In the genomic region with DNA sequence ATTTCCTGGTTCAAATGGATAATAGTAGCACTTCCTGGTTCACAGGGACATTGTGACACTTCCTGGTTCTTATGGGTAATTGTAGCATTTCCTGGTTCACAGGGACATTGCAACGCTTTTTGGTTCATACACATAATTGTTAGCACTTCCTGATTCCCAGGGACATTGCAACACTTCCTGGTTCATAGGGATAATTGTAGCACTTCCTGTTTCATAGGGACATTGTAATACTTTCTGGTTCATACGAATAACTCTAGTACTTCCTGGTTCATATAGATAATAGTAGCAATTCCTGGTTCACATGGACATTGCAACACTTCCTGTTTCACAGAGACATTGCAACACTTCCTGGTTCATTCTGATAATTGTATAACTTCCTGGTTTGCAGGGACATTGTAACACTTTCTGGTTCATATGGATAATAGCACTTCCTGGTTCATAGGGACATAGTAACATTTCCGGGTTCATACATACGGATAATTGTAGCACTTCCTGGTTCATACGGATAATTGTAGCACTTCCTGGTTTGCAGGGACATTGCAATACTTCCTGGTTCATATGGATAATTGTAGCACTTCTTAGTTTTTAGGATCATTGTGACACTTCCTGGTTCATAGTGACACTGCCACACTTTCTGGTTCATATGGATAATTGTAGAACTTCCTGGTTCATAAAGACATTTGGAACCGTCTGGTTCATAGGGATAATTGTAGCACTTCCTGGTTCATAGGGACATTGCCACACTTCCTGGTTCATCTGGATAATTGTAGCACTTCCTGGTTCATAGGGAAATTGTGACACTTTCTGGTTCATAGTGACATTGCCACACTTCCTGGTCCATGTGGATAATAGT, we compare ENCODE assay signal across 3 cellular contexts.
TF ChIP-seq lines count a peak whose summit lies in the region.

No MANE protein-coding gene starts in this region.

TF ChIP-seq in SK-N-SH, 30 proteins besides CTCF, POLR2A, EP300 and RAD21 (continued from another document):
- TF ChIP-seq SIN3A (IDR thresholded peaks at IDR 0.05; ENCODE audit: borderline replicate concordance, low read depth, low read length) (no peak), FOXM1 (IDR thresholded peaks at IDR 0.05; ENCODE audit: low read depth) (no peak)

TF ChIP-seq in SK-N-SH treated with all-trans-retinoic acid at 6 μM for 48 hours, 23 proteins besides CTCF, POLR2A, EP300 and RAD21:
- TF ChIP-seq, protein P1, sequence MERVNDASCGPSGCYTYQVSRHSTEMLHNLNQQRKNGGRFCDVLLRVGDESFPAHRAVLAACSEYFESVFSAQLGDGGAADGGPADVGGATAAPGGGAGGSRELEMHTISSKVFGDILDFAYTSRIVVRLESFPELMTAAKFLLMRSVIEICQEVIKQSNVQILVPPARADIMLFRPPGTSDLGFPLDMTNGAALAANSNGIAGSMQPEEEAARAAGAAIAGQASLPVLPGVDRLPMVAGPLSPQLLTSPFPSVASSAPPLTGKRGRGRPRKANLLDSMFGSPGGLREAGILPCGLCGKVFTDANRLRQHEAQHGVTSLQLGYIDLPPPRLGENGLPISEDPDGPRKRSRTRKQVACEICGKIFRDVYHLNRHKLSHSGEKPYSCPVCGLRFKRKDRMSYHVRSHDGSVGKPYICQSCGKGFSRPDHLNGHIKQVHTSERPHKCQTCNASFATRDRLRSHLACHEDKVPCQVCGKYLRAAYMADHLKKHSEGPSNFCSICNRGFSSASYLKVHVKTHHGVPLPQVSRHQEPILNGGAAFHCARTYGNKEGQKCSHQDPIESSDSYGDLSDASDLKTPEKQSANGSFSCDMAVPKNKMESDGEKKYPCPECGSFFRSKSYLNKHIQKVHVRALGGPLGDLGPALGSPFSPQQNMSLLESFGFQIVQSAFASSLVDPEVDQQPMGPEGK (CRISPR knock-in tag; IDR thresholded peaks at IDR 0.05; ENCODE audit: borderline replicate concordance): no peak
- no peak for TF ChIP-seq ZNF8 (CRISPR knock-in tag; IDR thresholded peaks at IDR 0.05)
- no peak for TF ChIP-seq BACH2 (CRISPR knock-in tag; IDR thresholded peaks at IDR 0.05; ENCODE audit: borderline replicate concordance)
- no peak for TF ChIP-seq ZFP30 (CRISPR knock-in tag; IDR thresholded peaks at IDR 0.05)
- TF ChIP-seq ZNF565 (CRISPR knock-in tag; conservative IDR thresholded peaks at IDR 0.05; ENCODE audit: low read depth): no peak
- TF ChIP-seq TCF4 (CRISPR knock-in tag; IDR thresholded peaks at IDR 0.05; ENCODE audit: borderline replicate concordance): no peak
- TF ChIP-seq ZNF70 (CRISPR knock-in tag; IDR thresholded peaks at IDR 0.05): no peak
- no peak for TF ChIP-seq RARB (CRISPR knock-in tag; IDR thresholded peaks at IDR 0.05)
TF ChIP-seq in SK-N-SH treated with all-trans-retinoic acid at 6 μM for 48 hours: peak in this region for 0.

TF ChIP-seq in K562, 482 proteins besides CTCF, POLR2A, EP300 and RAD21 (continued from another document and continues in another):
- TF ChIP-seq, protein P2, sequence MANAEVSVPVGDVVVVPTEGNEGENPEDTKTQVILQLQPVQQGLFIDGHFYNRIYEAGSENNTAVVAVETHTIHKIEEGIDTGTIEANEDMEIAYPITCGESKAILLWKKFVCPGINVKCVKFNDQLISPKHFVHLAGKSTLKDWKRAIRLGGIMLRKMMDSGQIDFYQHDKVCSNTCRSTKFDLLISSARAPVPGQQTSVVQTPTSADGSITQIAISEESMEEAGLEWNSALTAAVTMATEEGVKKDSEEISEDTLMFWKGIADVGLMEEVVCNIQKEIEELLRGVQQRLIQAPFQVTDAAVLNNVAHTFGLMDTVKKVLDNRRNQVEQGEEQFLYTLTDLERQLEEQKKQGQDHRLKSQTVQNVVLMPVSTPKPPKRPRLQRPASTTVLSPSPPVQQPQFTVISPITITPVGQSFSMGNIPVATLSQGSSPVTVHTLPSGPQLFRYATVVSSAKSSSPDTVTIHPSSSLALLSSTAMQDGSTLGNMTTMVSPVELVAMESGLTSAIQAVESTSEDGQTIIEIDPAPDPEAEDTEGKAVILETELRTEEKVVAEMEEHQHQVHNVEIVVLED (CRISPR knock-in tag; IDR thresholded peaks at IDR 0.05): peak; percentile 28; the same call in 1 of the 2 replicates
- no peak for TF ChIP-seq ZBTB1 (CRISPR knock-in tag; IDR thresholded peaks at IDR 0.05; ENCODE audit: borderline replicate concordance, low read depth)
- TF ChIP-seq, protein P3, sequence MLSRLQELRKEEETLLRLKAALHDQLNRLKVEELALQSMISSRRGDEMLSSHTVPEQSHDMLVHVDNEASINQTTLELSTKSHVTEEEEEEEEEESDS (CRISPR knock-in tag; IDR thresholded peaks at IDR 0.05): no peak
- TF ChIP-seq KAT7 (CRISPR knock-in tag; IDR thresholded peaks at IDR 0.05; ENCODE audit: borderline replicate concordance): no peak
- TF ChIP-seq, protein P4, sequence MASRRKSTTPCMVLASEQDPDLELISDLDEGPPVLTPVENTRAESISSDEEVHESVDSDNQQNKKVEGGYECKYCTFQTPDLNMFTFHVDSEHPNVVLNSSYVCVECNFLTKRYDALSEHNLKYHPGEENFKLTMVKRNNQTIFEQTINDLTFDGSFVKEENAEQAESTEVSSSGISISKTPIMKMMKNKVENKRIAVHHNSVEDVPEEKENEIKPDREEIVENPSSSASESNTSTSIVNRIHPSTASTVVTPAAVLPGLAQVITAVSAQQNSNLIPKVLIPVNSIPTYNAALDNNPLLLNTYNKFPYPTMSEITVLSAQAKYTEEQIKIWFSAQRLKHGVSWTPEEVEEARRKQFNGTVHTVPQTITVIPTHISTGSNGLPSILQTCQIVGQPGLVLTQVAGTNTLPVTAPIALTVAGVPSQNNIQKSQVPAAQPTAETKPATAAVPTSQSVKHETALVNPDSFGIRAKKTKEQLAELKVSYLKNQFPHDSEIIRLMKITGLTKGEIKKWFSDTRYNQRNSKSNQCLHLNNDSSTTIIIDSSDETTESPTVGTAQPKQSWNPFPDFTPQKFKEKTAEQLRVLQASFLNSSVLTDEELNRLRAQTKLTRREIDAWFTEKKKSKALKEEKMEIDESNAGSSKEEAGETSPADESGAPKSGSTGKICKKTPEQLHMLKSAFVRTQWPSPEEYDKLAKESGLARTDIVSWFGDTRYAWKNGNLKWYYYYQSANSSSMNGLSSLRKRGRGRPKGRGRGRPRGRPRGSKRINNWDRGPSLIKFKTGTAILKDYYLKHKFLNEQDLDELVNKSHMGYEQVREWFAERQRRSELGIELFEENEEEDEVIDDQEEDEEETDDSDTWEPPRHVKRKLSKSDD (conservative IDR thresholded peaks at IDR 0.05; ENCODE audit: low read length): no peak
- no peak for TF ChIP-seq MTA1 (IDR thresholded peaks at IDR 0.05; ENCODE audit: borderline replicate concordance)
- TF ChIP-seq ZZZ3 (IDR thresholded peaks at IDR 0.05): no peak
- TF ChIP-seq, protein P5, sequence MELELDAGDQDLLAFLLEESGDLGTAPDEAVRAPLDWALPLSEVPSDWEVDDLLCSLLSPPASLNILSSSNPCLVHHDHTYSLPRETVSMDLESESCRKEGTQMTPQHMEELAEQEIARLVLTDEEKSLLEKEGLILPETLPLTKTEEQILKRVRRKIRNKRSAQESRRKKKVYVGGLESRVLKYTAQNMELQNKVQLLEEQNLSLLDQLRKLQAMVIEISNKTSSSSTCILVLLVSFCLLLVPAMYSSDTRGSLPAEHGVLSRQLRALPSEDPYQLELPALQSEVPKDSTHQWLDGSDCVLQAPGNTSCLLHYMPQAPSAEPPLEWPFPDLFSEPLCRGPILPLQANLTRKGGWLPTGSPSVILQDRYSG (tag; conservative IDR thresholded peaks at IDR 0.05; ENCODE audit: low read depth): 0 out of 2 replicates have a peak, but pooled peaks have one; percentile 19
- peak; percentile 14 for TF ChIP-seq CREM (IDR thresholded peaks at IDR 0.05; ENCODE audit: low read depth)
- no peak for TF ChIP-seq CTBP1 (IDR thresholded peaks at IDR 0.05; ENCODE audit: borderline replicate concordance)
- no peak for TF ChIP-seq CREBBP (IDR thresholded peaks at IDR 0.05; ENCODE audit: low read depth, low read length)
- TF ChIP-seq SAP30 (IDR thresholded peaks at IDR 0.05; ENCODE audit: borderline replicate concordance, insufficient read depth, low read depth, low read length, poor library complexity, severe bottlenecking): no peak
- no peak for TF ChIP-seq ZNF316 (IDR thresholded peaks at IDR 0.05)
- TF ChIP-seq, protein P6, sequence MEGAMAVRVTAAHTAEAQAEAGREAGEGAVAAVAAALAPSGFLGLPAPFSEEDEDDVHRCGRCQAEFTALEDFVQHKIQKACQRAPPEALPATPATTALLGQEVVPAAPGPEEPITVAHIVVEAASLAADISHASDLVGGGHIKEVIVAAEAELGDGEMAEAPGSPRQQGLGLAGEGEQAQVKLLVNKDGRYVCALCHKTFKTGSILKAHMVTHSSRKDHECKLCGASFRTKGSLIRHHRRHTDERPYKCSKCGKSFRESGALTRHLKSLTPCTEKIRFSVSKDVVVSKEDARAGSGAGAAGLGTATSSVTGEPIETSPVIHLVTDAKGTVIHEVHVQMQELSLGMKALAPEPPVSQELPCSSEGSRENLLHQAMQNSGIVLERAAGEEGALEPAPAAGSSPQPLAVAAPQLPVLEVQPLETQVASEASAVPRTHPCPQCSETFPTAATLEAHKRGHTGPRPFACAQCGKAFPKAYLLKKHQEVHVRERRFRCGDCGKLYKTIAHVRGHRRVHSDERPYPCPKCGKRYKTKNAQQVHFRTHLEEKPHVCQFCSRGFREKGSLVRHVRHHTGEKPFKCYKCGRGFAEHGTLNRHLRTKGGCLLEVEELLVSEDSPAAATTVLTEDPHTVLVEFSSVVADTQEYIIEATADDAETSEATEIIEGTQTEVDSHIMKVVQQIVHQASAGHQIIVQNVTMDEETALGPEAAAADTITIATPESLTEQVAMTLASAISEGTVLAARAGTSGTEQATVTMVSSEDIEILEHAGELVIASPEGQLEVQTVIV (CRISPR knock-in tag; IDR thresholded peaks at IDR 0.05; ENCODE audit: borderline replicate concordance): no peak
- TF ChIP-seq, protein P7, sequence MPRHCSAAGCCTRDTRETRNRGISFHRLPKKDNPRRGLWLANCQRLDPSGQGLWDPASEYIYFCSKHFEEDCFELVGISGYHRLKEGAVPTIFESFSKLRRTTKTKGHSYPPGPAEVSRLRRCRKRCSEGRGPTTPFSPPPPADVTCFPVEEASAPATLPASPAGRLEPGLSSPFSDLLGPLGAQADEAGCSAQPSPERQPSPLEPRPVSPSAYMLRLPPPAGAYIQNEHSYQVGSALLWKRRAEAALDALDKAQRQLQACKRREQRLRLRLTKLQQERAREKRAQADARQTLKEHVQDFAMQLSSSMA (CRISPR knock-in tag; IDR thresholded peaks at IDR 0.05): peak; percentile 95; the same call in 1 of the 2 replicates
- TF ChIP-seq ZFP30 (CRISPR knock-in tag; IDR thresholded peaks at IDR 0.05; ENCODE audit: borderline replicate concordance): no peak
- no peak for TF ChIP-seq TOE1 (IDR thresholded peaks at IDR 0.05; ENCODE audit: borderline replicate concordance)
- TF ChIP-seq TOE1 (CRISPR knock-in tag; IDR thresholded peaks at IDR 0.05; ENCODE audit: borderline replicate concordance, low read depth): peak; percentile 93; the same call in 1 of the 2 replicates
- TF ChIP-seq ZC3H4 (CRISPR knock-in tag; IDR thresholded peaks at IDR 0.05; ENCODE audit: borderline replicate concordance): no peak
- TF ChIP-seq RFX1 (IDR thresholded peaks at IDR 0.05): no peak
- peak; percentile 57; the same call in 1 of the 2 replicates for TF ChIP-seq GATAD2B (IDR thresholded peaks at IDR 0.05; ENCODE audit: borderline replicate concordance)
- TF ChIP-seq, protein P8, sequence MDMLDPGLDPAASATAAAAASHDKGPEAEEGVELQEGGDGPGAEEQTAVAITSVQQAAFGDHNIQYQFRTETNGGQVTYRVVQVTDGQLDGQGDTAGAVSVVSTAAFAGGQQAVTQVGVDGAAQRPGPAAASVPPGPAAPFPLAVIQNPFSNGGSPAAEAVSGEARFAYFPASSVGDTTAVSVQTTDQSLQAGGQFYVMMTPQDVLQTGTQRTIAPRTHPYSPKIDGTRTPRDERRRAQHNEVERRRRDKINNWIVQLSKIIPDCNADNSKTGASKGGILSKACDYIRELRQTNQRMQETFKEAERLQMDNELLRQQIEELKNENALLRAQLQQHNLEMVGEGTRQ (CRISPR knock-in tag; IDR thresholded peaks at IDR 0.05): no peak
- TF ChIP-seq YY1 (IDR thresholded peaks at IDR 0.05; ENCODE audit: borderline replicate concordance in 1 of 3, control insufficient read depth in 1 of 3, extremely low read depth in 1 of 3, insufficient read depth in 3 of 3, insufficient read length in 1 of 3, insufficient replicate concordance in 2 of 3, low read depth in 1 of 3, low read length in 2 of 3): no peak
- TF ChIP-seq ERF (CRISPR knock-in tag; IDR thresholded peaks at IDR 0.05): no peak
- TF ChIP-seq POLR2AphosphoS2 (IDR thresholded peaks at IDR 0.05; ENCODE audit: low read length): no peak
- peak; percentile 95 for TF ChIP-seq ELF1 (tag; IDR thresholded peaks at IDR 0.05)
- TF ChIP-seq ASH1L (IDR thresholded peaks at IDR 0.05; ENCODE audit: borderline replicate concordance, low read depth, partially characterized antibody): peak; percentile 85
- peak; percentile 84; the same call in 1 of the 2 replicates for TF ChIP-seq EHMT2 (IDR thresholded peaks at IDR 0.05)
- TF ChIP-seq TAF9B (IDR thresholded peaks at IDR 0.05; ENCODE audit: partially characterized antibody): no peak
- TF ChIP-seq, protein P9, sequence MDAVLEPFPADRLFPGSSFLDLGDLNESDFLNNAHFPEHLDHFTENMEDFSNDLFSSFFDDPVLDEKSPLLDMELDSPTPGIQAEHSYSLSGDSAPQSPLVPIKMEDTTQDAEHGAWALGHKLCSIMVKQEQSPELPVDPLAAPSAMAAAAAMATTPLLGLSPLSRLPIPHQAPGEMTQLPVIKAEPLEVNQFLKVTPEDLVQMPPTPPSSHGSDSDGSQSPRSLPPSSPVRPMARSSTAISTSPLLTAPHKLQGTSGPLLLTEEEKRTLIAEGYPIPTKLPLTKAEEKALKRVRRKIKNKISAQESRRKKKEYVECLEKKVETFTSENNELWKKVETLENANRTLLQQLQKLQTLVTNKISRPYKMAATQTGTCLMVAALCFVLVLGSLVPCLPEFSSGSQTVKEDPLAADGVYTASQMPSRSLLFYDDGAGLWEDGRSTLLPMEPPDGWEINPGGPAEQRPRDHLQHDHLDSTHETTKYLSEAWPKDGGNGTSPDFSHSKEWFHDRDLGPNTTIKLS (IDR thresholded peaks at IDR 0.05; ENCODE audit: borderline replicate concordance, low read depth): peak; percentile 60; the same call in 1 of the 2 replicates
- TF ChIP-seq, protein P10, sequence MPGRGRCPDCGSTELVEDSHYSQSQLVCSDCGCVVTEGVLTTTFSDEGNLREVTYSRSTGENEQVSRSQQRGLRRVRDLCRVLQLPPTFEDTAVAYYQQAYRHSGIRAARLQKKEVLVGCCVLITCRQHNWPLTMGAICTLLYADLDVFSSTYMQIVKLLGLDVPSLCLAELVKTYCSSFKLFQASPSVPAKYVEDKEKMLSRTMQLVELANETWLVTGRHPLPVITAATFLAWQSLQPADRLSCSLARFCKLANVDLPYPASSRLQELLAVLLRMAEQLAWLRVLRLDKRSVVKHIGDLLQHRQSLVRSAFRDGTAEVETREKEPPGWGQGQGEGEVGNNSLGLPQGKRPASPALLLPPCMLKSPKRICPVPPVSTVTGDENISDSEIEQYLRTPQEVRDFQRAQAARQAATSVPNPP (IDR thresholded peaks at IDR 0.05; ENCODE audit: borderline replicate concordance, insufficient read depth, insufficient read length): no peak
- no peak for TF ChIP-seq HOXB6 (CRISPR knock-in tag; IDR thresholded peaks at IDR 0.05; ENCODE audit: borderline replicate concordance)
- TF ChIP-seq, protein P11, sequence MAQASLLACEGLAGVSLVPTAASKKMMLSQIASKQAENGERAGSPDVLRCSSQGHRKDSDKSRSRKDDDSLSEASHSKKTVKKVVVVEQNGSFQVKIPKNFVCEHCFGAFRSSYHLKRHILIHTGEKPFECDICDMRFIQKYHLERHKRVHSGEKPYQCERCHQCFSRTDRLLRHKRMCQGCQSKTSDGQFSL (CRISPR knock-in tag; IDR thresholded peaks at IDR 0.05): no peak
- TF ChIP-seq, protein P11 (tag; IDR thresholded peaks at IDR 0.05): no peak
- TF ChIP-seq SRF (CRISPR knock-in tag; IDR thresholded peaks at IDR 0.05): no peak
- TF ChIP-seq ELF4 (CRISPR knock-in tag; IDR thresholded peaks at IDR 0.05): peak; percentile 79
